1 cellular context compared by ENCODE assay signal in the genomic region with DNA sequence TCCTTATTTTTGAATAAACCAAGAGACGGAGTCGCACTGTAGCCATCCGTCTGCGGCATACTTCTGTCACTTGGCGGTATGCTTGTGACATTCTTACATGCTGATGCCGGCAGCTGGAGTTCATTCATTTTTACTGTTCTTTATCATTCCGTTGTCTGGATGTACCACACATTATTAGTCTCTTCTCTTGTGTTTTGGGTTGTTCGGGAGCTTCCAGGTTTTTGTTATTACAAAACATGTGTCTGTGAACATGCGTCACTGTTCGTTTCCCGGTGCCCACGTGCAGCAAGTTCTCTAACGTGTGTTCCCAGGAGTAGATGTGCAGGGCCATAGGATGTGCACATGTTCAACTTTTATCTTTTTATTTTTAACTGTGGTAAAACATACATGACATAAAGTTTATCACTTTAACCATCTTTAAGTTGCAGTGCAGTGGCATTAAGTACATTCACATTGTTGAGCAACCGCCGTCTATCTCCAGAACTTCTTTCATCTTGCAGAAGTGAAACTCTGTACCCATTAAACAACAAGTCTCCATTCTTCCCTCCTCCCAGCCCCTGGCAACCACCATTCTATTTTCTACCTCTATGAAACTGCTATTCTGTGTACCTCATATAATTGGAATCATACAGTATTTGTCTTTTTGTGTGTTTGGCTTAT.
TF ChIP-seq lines count a peak whose summit lies in the region.

No MANE protein-coding gene starts in this region.

TF ChIP-seq in IMR-90, 13 proteins besides CTCF, POLR2A, EP300 and RAD21:
- TF ChIP-seq RCOR1 (IDR thresholded peaks at IDR 0.05; ENCODE audit: insufficient replicate concordance, low read length) (no peak), FOS (IDR thresholded peaks at IDR 0.05; ENCODE audit: low read depth, low read length) (0 out of 2 replicates have a peak, but pooled peaks have one; percentile 14), CEBPB (IDR thresholded peaks at IDR 0.05; ENCODE audit: low read depth, low read length) (peak; percentile 10; the same call in 1 of the 2 replicates), MXI1 (IDR thresholded peaks at IDR 0.05; ENCODE audit: borderline replicate concordance, low read depth, low read length) (peak; percentile 95), MAZ (IDR thresholded peaks at IDR 0.05; ENCODE audit: borderline replicate concordance, low read depth, low read length) (no peak), NFE2L2 (IDR thresholded peaks at IDR 0.05; ENCODE audit: low read depth, low read length) (no peak), BHLHE40 (IDR thresholded peaks at IDR 0.05; ENCODE audit: low read depth, low read length) (peak; percentile 89)
- TF ChIP-seq, protein P1, sequence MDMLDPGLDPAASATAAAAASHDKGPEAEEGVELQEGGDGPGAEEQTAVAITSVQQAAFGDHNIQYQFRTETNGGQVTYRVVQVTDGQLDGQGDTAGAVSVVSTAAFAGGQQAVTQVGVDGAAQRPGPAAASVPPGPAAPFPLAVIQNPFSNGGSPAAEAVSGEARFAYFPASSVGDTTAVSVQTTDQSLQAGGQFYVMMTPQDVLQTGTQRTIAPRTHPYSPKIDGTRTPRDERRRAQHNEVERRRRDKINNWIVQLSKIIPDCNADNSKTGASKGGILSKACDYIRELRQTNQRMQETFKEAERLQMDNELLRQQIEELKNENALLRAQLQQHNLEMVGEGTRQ (IDR thresholded peaks at IDR 0.05; ENCODE audit: low read depth, low read length), result peak; percentile 87
